In the genomic region with DNA sequence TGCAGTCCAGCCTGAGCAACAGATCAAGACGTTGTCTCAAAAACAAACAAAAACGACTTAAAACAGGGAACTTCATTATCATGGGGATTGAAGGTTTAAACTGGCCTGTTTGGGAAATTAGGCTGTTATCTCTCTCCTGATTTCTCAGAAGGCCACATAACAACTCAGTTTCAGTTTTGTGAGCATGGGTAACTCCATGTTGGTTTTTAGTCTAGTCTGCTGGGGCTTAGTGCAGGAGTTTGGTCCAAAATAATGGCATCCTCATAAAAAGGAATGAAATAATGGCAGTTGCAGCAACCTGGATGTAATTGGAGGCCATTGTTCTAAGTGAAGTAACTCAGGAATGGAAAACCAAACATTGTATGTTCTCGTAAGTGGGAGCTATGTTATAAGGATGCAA, we compare ENCODE assay signal across 1 cellular context.
TF ChIP-seq lines count a peak whose summit lies in the region.

No MANE protein-coding gene starts in this region.

TF ChIP-seq in K562, 482 proteins besides CTCF, POLR2A, EP300 and RAD21 (continued from another document and continues in another):
- TF ChIP-seq, protein P1, sequence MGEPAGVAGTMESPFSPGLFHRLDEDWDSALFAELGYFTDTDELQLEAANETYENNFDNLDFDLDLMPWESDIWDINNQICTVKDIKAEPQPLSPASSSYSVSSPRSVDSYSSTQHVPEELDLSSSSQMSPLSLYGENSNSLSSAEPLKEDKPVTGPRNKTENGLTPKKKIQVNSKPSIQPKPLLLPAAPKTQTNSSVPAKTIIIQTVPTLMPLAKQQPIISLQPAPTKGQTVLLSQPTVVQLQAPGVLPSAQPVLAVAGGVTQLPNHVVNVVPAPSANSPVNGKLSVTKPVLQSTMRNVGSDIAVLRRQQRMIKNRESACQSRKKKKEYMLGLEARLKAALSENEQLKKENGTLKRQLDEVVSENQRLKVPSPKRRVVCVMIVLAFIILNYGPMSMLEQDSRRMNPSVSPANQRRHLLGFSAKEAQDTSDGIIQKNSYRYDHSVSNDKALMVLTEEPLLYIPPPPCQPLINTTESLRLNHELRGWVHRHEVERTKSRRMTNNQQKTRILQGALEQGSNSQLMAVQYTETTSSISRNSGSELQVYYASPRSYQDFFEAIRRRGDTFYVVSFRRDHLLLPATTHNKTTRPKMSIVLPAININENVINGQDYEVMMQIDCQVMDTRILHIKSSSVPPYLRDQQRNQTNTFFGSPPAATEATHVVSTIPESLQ (CRISPR knock-in tag; IDR thresholded peaks at IDR 0.05), result no peak
- TF ChIP-seq SAP30 (IDR thresholded peaks at IDR 0.05; ENCODE audit: borderline replicate concordance, insufficient read depth, low read depth, low read length, poor library complexity, severe bottlenecking), result no peak
- TF ChIP-seq, protein P2, sequence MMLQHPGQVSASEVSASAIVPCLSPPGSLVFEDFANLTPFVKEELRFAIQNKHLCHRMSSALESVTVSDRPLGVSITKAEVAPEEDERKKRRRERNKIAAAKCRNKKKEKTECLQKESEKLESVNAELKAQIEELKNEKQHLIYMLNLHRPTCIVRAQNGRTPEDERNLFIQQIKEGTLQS (IDR thresholded peaks at IDR 0.05), result no peak
- TF ChIP-seq, protein P2 (CRISPR knock-in tag; conservative IDR thresholded peaks at IDR 0.05), result no peak
- TF ChIP-seq HMG20B (CRISPR knock-in tag; IDR thresholded peaks at IDR 0.05), result no peak
- no peak for TF ChIP-seq SP2 (IDR thresholded peaks at IDR 0.05; ENCODE audit: extremely low read depth, low read depth, low read length, poor library complexity, severe bottlenecking)
- TF ChIP-seq, protein P3, sequence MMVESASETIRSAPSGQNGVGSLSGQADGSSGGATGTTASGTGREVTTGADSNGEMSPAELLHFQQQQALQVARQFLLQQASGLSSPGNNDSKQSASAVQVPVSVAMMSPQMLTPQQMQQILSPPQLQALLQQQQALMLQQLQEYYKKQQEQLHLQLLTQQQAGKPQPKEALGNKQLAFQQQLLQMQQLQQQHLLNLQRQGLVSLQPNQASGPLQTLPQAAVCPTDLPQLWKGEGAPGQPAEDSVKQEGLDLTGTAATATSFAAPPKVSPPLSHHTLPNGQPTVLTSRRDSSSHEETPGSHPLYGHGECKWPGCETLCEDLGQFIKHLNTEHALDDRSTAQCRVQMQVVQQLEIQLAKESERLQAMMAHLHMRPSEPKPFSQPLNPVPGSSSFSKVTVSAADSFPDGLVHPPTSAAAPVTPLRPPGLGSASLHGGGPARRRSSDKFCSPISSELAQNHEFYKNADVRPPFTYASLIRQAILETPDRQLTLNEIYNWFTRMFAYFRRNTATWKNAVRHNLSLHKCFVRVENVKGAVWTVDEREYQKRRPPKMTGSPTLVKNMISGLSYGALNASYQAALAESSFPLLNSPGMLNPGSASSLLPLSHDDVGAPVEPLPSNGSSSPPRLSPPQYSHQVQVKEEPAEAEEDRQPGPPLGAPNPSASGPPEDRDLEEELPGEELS (CRISPR knock-in tag; IDR thresholded peaks at IDR 0.05; ENCODE audit: borderline replicate concordance), result no peak
- TF ChIP-seq, protein P4, sequence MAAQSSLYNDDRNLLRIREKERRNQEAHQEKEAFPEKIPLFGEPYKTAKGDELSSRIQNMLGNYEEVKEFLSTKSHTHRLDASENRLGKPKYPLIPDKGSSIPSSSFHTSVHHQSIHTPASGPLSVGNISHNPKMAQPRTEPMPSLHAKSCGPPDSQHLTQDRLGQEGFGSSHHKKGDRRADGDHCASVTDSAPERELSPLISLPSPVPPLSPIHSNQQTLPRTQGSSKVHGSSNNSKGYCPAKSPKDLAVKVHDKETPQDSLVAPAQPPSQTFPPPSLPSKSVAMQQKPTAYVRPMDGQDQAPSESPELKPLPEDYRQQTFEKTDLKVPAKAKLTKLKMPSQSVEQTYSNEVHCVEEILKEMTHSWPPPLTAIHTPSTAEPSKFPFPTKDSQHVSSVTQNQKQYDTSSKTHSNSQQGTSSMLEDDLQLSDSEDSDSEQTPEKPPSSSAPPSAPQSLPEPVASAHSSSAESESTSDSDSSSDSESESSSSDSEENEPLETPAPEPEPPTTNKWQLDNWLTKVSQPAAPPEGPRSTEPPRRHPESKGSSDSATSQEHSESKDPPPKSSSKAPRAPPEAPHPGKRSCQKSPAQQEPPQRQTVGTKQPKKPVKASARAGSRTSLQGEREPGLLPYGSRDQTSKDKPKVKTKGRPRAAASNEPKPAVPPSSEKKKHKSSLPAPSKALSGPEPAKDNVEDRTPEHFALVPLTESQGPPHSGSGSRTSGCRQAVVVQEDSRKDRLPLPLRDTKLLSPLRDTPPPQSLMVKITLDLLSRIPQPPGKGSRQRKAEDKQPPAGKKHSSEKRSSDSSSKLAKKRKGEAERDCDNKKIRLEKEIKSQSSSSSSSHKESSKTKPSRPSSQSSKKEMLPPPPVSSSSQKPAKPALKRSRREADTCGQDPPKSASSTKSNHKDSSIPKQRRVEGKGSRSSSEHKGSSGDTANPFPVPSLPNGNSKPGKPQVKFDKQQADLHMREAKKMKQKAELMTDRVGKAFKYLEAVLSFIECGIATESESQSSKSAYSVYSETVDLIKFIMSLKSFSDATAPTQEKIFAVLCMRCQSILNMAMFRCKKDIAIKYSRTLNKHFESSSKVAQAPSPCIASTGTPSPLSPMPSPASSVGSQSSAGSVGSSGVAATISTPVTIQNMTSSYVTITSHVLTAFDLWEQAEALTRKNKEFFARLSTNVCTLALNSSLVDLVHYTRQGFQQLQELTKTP (IDR thresholded peaks at IDR 0.05; ENCODE audit: low read depth in 1 of 2, partially characterized antibody in 2 of 2), result no peak
- no peak for TF ChIP-seq RCOR1 (IDR thresholded peaks at IDR 0.05; ENCODE audit: borderline replicate concordance in 1 of 2, low read depth in 2 of 2, low read length in 2 of 2)
- TF ChIP-seq, protein P5, sequence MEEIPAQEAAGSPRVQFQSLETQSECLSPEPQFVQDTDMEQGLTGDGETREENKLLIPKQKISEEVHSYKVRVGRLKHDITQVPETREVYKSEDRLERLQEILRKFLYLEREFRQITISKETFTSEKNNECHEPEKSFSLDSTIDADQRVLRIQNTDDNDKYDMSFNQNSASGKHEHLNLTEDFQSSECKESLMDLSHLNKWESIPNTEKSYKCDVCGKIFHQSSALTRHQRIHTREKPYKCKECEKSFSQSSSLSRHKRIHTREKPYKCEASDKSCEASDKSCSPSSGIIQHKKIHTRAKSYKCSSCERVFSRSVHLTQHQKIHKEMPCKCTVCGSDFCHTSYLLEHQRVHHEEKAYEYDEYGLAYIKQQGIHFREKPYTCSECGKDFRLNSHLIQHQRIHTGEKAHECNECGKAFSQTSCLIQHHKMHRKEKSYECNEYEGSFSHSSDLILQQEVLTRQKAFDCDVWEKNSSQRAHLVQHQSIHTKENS (CRISPR knock-in tag; IDR thresholded peaks at IDR 0.05), result no peak
- TF ChIP-seq ZNF197 (CRISPR knock-in tag; IDR thresholded peaks at IDR 0.05; ENCODE audit: low read depth), result peak; percentile 83
- TF ChIP-seq SMAD3 (CRISPR knock-in tag; conservative IDR thresholded peaks at IDR 0.05), result peak; percentile 97
- TF ChIP-seq, protein P6, sequence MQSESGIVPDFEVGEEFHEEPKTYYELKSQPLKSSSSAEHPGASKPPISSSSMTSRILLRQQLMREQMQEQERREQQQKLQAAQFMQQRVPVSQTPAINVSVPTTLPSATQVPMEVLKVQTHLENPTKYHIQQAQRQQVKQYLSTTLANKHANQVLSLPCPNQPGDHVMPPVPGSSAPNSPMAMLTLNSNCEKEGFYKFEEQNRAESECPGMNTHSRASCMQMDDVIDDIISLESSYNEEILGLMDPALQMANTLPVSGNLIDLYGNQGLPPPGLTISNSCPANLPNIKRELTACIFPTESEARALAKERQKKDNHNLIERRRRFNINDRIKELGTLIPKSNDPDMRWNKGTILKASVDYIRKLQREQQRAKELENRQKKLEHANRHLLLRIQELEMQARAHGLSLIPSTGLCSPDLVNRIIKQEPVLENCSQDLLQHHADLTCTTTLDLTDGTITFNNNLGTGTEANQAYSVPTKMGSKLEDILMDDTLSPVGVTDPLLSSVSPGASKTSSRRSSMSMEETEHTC (IDR thresholded peaks at IDR 0.05), result no peak
- no peak for TF ChIP-seq FOXK1 (CRISPR knock-in tag; IDR thresholded peaks at IDR 0.05; ENCODE audit: borderline replicate concordance)
- TF ChIP-seq DMBX1 (CRISPR knock-in tag; IDR thresholded peaks at IDR 0.05; ENCODE audit: borderline replicate concordance), result peak; percentile 99
- no peak for TF ChIP-seq NUFIP1 (IDR thresholded peaks at IDR 0.05; ENCODE audit: partially characterized antibody)
- TF ChIP-seq, protein P7, sequence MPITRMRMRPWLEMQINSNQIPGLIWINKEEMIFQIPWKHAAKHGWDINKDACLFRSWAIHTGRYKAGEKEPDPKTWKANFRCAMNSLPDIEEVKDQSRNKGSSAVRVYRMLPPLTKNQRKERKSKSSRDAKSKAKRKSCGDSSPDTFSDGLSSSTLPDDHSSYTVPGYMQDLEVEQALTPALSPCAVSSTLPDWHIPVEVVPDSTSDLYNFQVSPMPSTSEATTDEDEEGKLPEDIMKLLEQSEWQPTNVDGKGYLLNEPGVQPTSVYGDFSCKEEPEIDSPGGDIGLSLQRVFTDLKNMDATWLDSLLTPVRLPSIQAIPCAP (CRISPR knock-in tag; IDR thresholded peaks at IDR 0.05; ENCODE audit: borderline replicate concordance), result no peak
- no peak for TF ChIP-seq POLR2B (IDR thresholded peaks at IDR 0.05; ENCODE audit: low read depth, partially characterized antibody)
- TF ChIP-seq U2AF1 (optimal IDR thresholded peaks at IDR 0.05; ENCODE audit: low read depth, low read length), result no peak
- TF ChIP-seq, protein P8, sequence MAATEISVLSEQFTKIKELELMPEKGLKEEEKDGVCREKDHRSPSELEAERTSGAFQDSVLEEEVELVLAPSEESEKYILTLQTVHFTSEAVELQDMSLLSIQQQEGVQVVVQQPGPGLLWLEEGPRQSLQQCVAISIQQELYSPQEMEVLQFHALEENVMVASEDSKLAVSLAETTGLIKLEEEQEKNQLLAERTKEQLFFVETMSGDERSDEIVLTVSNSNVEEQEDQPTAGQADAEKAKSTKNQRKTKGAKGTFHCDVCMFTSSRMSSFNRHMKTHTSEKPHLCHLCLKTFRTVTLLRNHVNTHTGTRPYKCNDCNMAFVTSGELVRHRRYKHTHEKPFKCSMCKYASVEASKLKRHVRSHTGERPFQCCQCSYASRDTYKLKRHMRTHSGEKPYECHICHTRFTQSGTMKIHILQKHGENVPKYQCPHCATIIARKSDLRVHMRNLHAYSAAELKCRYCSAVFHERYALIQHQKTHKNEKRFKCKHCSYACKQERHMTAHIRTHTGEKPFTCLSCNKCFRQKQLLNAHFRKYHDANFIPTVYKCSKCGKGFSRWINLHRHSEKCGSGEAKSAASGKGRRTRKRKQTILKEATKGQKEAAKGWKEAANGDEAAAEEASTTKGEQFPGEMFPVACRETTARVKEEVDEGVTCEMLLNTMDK (IDR thresholded peaks at IDR 0.05; ENCODE audit: borderline replicate concordance, insufficient read depth, low read depth, low read length, poor library complexity, severe bottlenecking), result no peak
- TF ChIP-seq HDAC8 (tag; IDR thresholded peaks at IDR 0.05), result peak; percentile 88
- no peak for TF ChIP-seq ARID2 (IDR thresholded peaks at IDR 0.05)
- TF ChIP-seq, protein P9, sequence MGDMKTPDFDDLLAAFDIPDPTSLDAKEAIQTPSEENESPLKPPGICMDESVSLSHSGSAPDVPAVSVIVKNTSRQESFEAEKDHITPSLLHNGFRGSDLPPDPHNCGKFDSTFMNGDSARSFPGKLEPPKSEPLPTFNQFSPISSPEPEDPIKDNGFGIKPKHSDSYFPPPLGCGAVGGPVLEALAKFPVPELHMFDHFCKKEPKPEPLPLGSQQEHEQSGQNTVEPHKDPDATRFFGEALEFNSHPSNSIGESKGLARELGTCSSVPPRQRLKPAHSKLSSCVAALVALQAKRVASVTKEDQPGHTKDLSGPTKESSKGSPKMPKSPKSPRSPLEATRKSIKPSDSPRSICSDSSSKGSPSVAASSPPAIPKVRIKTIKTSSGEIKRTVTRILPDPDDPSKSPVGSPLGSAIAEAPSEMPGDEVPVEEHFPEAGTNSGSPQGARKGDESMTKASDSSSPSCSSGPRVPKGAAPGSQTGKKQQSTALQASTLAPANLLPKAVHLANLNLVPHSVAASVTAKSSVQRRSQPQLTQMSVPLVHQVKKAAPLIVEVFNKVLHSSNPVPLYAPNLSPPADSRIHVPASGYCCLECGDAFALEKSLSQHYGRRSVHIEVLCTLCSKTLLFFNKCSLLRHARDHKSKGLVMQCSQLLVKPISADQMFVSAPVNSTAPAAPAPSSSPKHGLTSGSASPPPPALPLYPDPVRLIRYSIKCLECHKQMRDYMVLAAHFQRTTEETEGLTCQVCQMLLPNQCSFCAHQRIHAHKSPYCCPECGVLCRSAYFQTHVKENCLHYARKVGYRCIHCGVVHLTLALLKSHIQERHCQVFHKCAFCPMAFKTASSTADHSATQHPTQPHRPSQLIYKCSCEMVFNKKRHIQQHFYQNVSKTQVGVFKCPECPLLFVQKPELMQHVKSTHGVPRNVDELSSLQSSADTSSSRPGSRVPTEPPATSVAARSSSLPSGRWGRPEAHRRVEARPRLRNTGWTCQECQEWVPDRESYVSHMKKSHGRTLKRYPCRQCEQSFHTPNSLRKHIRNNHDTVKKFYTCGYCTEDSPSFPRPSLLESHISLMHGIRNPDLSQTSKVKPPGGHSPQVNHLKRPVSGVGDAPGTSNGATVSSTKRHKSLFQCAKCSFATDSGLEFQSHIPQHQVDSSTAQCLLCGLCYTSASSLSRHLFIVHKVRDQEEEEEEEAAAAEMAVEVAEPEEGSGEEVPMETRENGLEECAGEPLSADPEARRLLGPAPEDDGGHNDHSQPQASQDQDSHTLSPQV (IDR thresholded peaks at IDR 0.05), result peak; percentile 99
- no peak for TF ChIP-seq HLTF (IDR thresholded peaks at IDR 0.05)
- TF ChIP-seq ZNF121 (CRISPR knock-in tag; conservative IDR thresholded peaks at IDR 0.05), result no peak
- TF ChIP-seq, protein P10, sequence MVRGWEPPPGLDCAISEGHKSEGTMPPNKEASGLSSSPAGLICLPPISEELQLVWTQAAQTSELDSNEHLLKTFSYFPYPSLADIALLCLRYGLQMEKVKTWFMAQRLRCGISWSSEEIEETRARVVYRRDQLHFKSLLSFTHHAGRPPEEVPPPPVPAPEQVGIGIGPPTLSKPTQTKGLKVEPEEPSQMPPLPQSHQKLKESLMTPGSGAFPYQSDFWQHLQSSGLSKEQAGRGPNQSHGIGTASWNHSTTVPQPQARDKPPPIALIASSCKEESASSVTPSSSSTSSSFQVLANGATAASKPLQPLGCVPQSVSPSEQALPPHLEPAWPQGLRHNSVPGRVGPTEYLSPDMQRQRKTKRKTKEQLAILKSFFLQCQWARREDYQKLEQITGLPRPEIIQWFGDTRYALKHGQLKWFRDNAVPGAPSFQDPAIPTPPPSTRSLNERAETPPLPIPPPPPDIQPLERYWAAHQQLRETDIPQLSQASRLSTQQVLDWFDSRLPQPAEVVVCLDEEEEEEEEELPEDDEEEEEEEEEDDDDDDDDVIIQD (CRISPR knock-in tag; IDR thresholded peaks at IDR 0.05), result peak; percentile 70; the same call in 1 of the 2 replicates
- peak; percentile 89 for TF ChIP-seq GTF2A2 (tag; IDR thresholded peaks at IDR 0.05)
- TF ChIP-seq POLR2AphosphoS5 (IDR thresholded peaks at IDR 0.05; ENCODE audit: control insufficient read depth, insufficient read depth, low read depth, low read length), result no peak
- peak; percentile 91 for TF ChIP-seq TCFL5 (CRISPR knock-in tag; conservative IDR thresholded peaks at IDR 0.05)
- TF ChIP-seq SRF (CRISPR knock-in tag; IDR thresholded peaks at IDR 0.05), result peak in 1 of 2 experiments; percentile 63; a peak in 1 of 4 replicates
- TF ChIP-seq SRSF9 (IDR thresholded peaks at IDR 0.05; ENCODE audit: borderline replicate concordance, low read depth, low read length), result no peak
